In genomic region chr6:36492621-36493020, GRCh38 we compare ENCODE assay signal across 1 cellular context.
TF ChIP-seq lines count a peak whose summit lies in the region.

No MANE protein-coding gene starts in this region.

TF ChIP-seq in WTC11, 78 proteins besides CTCF, POLR2A, EP300 and RAD21 (continued from another document):
- no peak for TF ChIP-seq USF2 (CRISPR knock-in tag; IDR thresholded peaks at IDR 0.05)
- TF ChIP-seq NFATC4 (CRISPR knock-in tag; IDR thresholded peaks at IDR 0.05), result no peak
- no peak for TF ChIP-seq HMGA2 (CRISPR knock-in tag; IDR thresholded peaks at IDR 0.05)
- no peak for TF ChIP-seq ZBTB21 (CRISPR knock-in tag; IDR thresholded peaks at IDR 0.05; ENCODE audit: borderline replicate concordance)
TF ChIP-seq in WTC11: peak in this region for 0.
